1 cellular context compared by ENCODE assay signal in genomic region chr2:27771548-27772335, GRCh38.
A peak's percentile ranks its signal among the peaks of the same experiment; 100 is the strongest.
TF ChIP-seq lines count a peak whose summit lies in the region.

Gene MRPL33, plus strand, starts transcription at chr2:27771719. Its CDS starts 59 bp downstream, at chr2:27771778.

TF ChIP-seq in K562, 482 proteins besides CTCF, POLR2A, EP300 and RAD21 (continued from another document and continues in another):
- TF ChIP-seq HMGN3 (IDR thresholded peaks at IDR 0.05; ENCODE audit: borderline replicate concordance, extremely low read depth, insufficient read length, low read depth, low read length) = peak; percentile 38
- no peak for TF ChIP-seq DDX20 (tag; IDR thresholded peaks at IDR 0.05; ENCODE audit: low read depth)
- no peak for TF ChIP-seq NUFIP1 (IDR thresholded peaks at IDR 0.05; ENCODE audit: partially characterized antibody)
- TF ChIP-seq ZNF133 (CRISPR knock-in tag; IDR thresholded peaks at IDR 0.05) = no peak
- 0 out of 2 replicates have a peak, but pooled peaks have one; percentile 45 for TF ChIP-seq ZNF766 (CRISPR knock-in tag; conservative IDR thresholded peaks at IDR 0.05)
- TF ChIP-seq CTBP1 (IDR thresholded peaks at IDR 0.05; ENCODE audit: borderline replicate concordance) = peak; percentile 88; the same call in 1 of the 2 replicates
- 0 out of 2 replicates have a peak, but pooled peaks have one; percentile 32 for TF ChIP-seq HIVEP1 (CRISPR knock-in tag; IDR thresholded peaks at IDR 0.05)
- TF ChIP-seq MNT (conservative IDR thresholded peaks at IDR 0.05) = peak; percentile 30 to 87; a peak in 2 of 4 replicates
- no peak for TF ChIP-seq CHD7 (IDR thresholded peaks at IDR 0.05; ENCODE audit: low read depth, low read length)
- no peak for TF ChIP-seq PURB (CRISPR knock-in tag; IDR thresholded peaks at IDR 0.05; ENCODE audit: low read depth)
- 0 out of 2 replicates have a peak, but pooled peaks have one; percentile 35 for TF ChIP-seq MTA1 (IDR thresholded peaks at IDR 0.05; ENCODE audit: borderline replicate concordance)
- TF ChIP-seq TOE1 (IDR thresholded peaks at IDR 0.05; ENCODE audit: borderline replicate concordance) = no peak
- TF ChIP-seq TOE1 (CRISPR knock-in tag; IDR thresholded peaks at IDR 0.05; ENCODE audit: borderline replicate concordance, low read depth) = no peak
- TF ChIP-seq ZC3H8 (IDR thresholded peaks at IDR 0.05) = no peak
- TF ChIP-seq EWSR1 (IDR thresholded peaks at IDR 0.05; ENCODE audit: borderline replicate concordance, low read depth, partially characterized antibody) = no peak
- TF ChIP-seq PKNOX1 (IDR thresholded peaks at IDR 0.05) = peak; percentile 72
- TF ChIP-seq ZKSCAN3 (CRISPR knock-in tag; IDR thresholded peaks at IDR 0.05) = no peak
- peak; percentile 41; the same call in 1 of the 2 replicates for TF ChIP-seq ZNF324 (CRISPR knock-in tag; IDR thresholded peaks at IDR 0.05)
- no peak for TF ChIP-seq SNRNP70 (optimal IDR thresholded peaks at IDR 0.05; ENCODE audit: low read depth, low read length)
- TF ChIP-seq ZNF408 (CRISPR knock-in tag; IDR thresholded peaks at IDR 0.05; ENCODE audit: low read depth) = no peak
- TF ChIP-seq NEUROD1 (IDR thresholded peaks at IDR 0.05; ENCODE audit: borderline replicate concordance, low read depth, low read length, partially characterized antibody) = no peak
- TF ChIP-seq ZNF347 (CRISPR knock-in tag; IDR thresholded peaks at IDR 0.05; ENCODE audit: low read depth) = no peak
- TF ChIP-seq MYNN (IDR thresholded peaks at IDR 0.05) = no peak
- no peak for TF ChIP-seq MYNN (CRISPR knock-in tag; IDR thresholded peaks at IDR 0.05)
- TF ChIP-seq RNF2 (IDR thresholded peaks at IDR 0.05) = 0 out of 2 replicates have a peak, but pooled peaks have one; percentile 10
- no peak for TF ChIP-seq HNRNPL (IDR thresholded peaks at IDR 0.05; ENCODE audit: low read depth, low read length)
- TF ChIP-seq ZNF197 (CRISPR knock-in tag; IDR thresholded peaks at IDR 0.05; ENCODE audit: low read depth) = peak; percentile 88
- 0 out of 2 replicates have a peak, but pooled peaks have one; percentile 81 for TF ChIP-seq HBP1 (CRISPR knock-in tag; IDR thresholded peaks at IDR 0.05)
- TF ChIP-seq RBM39 (optimal IDR thresholded peaks at IDR 0.05; ENCODE audit: low read depth, low read length) = no peak
- peak in 1 of 2 experiments; percentile 41; a peak in 2 of 4 replicates for TF ChIP-seq SIX5 (IDR thresholded peaks at IDR 0.05; ENCODE audit: borderline replicate concordance in 1 of 2, insufficient read depth in 1 of 2, low read depth in 1 of 2, low read length in 2 of 2)
- TF ChIP-seq ZNF507 (tag; conservative IDR thresholded peaks at IDR 0.05) = no peak
- peak; percentile 86 for TF ChIP-seq THRB (CRISPR knock-in tag; conservative IDR thresholded peaks at IDR 0.05)
- TF ChIP-seq KHSRP (IDR thresholded peaks at IDR 0.05) = no peak
- TF ChIP-seq NR4A1 (CRISPR knock-in tag; IDR thresholded peaks at IDR 0.05) = no peak
- peak; percentile 57; the same call in 1 of the 2 replicates for TF ChIP-seq NR4A1 (tag; IDR thresholded peaks at IDR 0.05)
